In genomic region chr11:128039140-128040021, GRCh38 we compare ENCODE assay signal across 8 cellular contexts.
A peak's percentile ranks its signal among the peaks of the same experiment; 100 is the strongest.
DNase-seq lines count a peak whose midpoint lies in the region; ATAC-seq and TF ChIP-seq lines count a peak whose summit lies in the region.

No MANE protein-coding gene starts in this region.

- no peaks in the 10 kb centered on the region for H3K27me3 Mint-ChIP-seq in CD4-positive, CD25-positive, alpha-beta regulatory T cell

- peak overlapping the region; percentile 73 for H3K27ac ChIP-seq in CD4-positive, CD25-positive, alpha-beta regulatory T cell (ENCODE audit: insufficient read depth, low read length, poor library complexity, severe bottlenecking)
- H3K27ac ChIP-seq in dorsolateral prefrontal cortex, result no peak overlapping the region

- peak; percentile 54 to 95 (median 77) for DNase-seq in CD4-positive, CD25-positive, alpha-beta regulatory T cell
- DNase-seq in KG1 (lab: John Stamatoyannopoulos, UW) (peak; percentile 78), dedifferentiated amniotic fluid mesenchymal stem cell (ENCODE audit: extremely low spot score) (peak; percentile 65), retinal pigment epithelial cell (ENCODE audit: low read depth) (no peak), cortex of kidney (lab: John Stamatoyannopoulos, UW) (no peak), dorsolateral prefrontal cortex (no peak)
- peak; percentile 62 for DNase-seq in activated CD4-positive, alpha-beta T cell treated with anti-CD3 and anti-CD28 coated beads for 1 hour

- H3K4me1 ChIP-seq in CD4-positive, CD25-positive, alpha-beta regulatory T cell (ENCODE audit: control insufficient read depth, insufficient read depth, low read length, poor library complexity, severe bottlenecking), result peaks cover 70% of the 10 kb centered on the region

- H3K27ac Mint-ChIP-seq in CD4-positive, CD25-positive, alpha-beta regulatory T cell, result peak overlapping the region in 1 of 3 donors; percentile 85

- no peaks in the 10 kb centered on the region for H3K9me3 ChIP-seq in CD4-positive, CD25-positive, alpha-beta regulatory T cell (ENCODE audit: control insufficient read depth in 2 of 2, low read length in 2 of 2)

- peak overlapping the region in 2 of 4 donors; percentile 72 to 83 for H3K4me3 Mint-ChIP-seq in CD4-positive, CD25-positive, alpha-beta regulatory T cell

- peak; percentile 96 to 99 for ATAC-seq in CD4-positive, CD25-positive, alpha-beta regulatory T cell (ENCODE audit: low read depth in 2 of 2)
- ATAC-seq in GM21515 (IDR thresholded peaks at IDR 0.05; ENCODE audit: unreplicated experiment), result peak; percentile 91

- no peaks in the 10 kb centered on the region for H3K36me3 ChIP-seq in CD4-positive, CD25-positive, alpha-beta regulatory T cell (ENCODE audit: control insufficient read depth, insufficient read depth, low read length)

- no peaks in the 10 kb centered on the region for H3K36me3 Mint-ChIP-seq in CD4-positive, CD25-positive, alpha-beta regulatory T cell

- peak; percentile 5 for TF ChIP-seq CTCF in retinal pigment epithelial cell (conservative IDR thresholded peaks at IDR 0.05; ENCODE audit: low read depth, low read length)
- TF ChIP-seq CTCF in dorsolateral prefrontal cortex (IDR thresholded peaks at IDR 0.05 in 54 of 56, conservative IDR thresholded peaks at IDR 0.05 in 2 of 56; ENCODE audit: low read depth in 1 of 56, partially characterized antibody in 56 of 56), result peak in 1 of 56 donors; percentile 15

- no peaks in the 10 kb centered on the region for H3K9me3 Mint-ChIP-seq in CD4-positive, CD25-positive, alpha-beta regulatory T cell

- H3K4me3 ChIP-seq in CD4-positive, CD25-positive, alpha-beta regulatory T cell (ENCODE audit: low read depth, low read length), result peak overlapping the region; percentile 78
- no peak overlapping the region for H3K4me3 ChIP-seq in retinal pigment epithelial cell (ENCODE audit: low read length)
- no peak overlapping the region for H3K4me3 ChIP-seq in dorsolateral prefrontal cortex

- H3K27me3 ChIP-seq in CD4-positive, CD25-positive, alpha-beta regulatory T cell (ENCODE audit: control insufficient read depth, insufficient read depth, low read length), result no peaks in the 10 kb centered on the region
- H3K27me3 ChIP-seq in dorsolateral prefrontal cortex, result peaks cover 0 to 31% (median 0%) of the 10 kb centered on the region in 45 donors

- peaks cover 16 to 48% (median 36%) of the 10 kb centered on the region in 4 donors for H3K4me1 Mint-ChIP-seq in CD4-positive, CD25-positive, alpha-beta regulatory T cell

- intact Hi-C loops in dorsolateral prefrontal cortex (cut with DNase I), result loop anchor here in 1 of 2 donors (10.0 kb wide), 1 partner anchor 115 kb away; no protein-coding TSS in a partner anchor

Comparison
In these comparisons a context has a peak if more than half of its experiments do, and no peak if none do; other contexts are left out.
1. DNase-seq: peak in CD4-positive, CD25-positive, alpha-beta regulatory T cell (3 of 3), KG1 (single experiment), activated CD4-positive, alpha-beta T cell treated with anti-CD3 and anti-CD28 coated beads for 1 hour (single experiment) and dedifferentiated amniotic fluid mesenchymal stem cell (single experiment); none in retinal pigment epithelial cell (single experiment), cortex of kidney (single experiment) and dorsolateral prefrontal cortex (0 of 10).